Comparison of ENCODE assay signal across 1 cellular context in the genomic region with DNA sequence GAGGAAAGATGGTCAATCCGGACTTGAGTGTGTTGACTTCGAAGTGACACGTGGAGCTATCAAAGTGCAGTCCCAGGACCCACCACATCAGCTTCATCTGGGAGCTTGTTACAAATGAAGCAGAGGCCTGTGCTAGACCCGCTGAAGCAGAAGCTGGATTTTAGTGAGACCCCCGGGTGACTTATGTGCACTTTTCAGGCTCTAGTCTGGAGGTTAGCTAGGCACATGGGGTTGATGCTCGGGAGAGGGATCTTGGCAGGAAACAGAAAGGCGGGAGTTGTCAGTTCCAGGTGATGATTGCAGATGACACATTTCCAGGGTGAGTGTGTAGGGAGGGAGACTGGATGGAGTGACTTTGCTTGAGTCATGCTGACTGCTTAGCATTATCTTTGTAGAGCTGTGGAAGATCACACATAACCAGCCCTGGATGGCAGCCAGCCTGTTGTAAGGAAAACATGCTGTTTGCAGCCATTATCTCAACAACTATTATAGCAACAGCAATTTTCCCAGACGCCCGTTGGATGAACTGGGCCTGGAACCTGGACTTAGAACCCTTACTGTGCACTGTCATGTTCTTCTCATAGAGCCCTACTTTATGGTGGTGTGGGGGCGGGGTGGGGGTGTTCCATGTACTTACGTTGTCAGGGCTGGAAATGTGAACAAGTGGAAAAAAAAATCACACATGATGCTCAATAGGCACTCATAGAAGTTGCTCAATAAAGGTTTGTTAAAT.
TF ChIP-seq lines count a peak whose summit lies in the region.

No MANE protein-coding gene starts in this region.

TF ChIP-seq in HepG2, 621 proteins besides CTCF, POLR2A, EP300 and RAD21 (continued from another document):
- TF ChIP-seq, protein P1, sequence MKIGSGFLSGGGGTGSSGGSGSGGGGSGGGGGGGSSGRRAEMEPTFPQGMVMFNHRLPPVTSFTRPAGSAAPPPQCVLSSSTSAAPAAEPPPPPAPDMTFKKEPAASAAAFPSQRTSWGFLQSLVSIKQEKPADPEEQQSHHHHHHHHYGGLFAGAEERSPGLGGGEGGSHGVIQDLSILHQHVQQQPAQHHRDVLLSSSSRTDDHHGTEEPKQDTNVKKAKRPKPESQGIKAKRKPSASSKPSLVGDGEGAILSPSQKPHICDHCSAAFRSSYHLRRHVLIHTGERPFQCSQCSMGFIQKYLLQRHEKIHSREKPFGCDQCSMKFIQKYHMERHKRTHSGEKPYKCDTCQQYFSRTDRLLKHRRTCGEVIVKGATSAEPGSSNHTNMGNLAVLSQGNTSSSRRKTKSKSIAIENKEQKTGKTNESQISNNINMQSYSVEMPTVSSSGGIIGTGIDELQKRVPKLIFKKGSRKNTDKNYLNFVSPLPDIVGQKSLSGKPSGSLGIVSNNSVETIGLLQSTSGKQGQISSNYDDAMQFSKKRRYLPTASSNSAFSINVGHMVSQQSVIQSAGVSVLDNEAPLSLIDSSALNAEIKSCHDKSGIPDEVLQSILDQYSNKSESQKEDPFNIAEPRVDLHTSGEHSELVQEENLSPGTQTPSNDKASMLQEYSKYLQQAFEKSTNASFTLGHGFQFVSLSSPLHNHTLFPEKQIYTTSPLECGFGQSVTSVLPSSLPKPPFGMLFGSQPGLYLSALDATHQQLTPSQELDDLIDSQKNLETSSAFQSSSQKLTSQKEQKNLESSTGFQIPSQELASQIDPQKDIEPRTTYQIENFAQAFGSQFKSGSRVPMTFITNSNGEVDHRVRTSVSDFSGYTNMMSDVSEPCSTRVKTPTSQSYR (CRISPR knock-in tag; IDR thresholded peaks at IDR 0.05; ENCODE audit: borderline replicate concordance): no peak
TF ChIP-seq in HepG2: peak in this region for 0.
